In the genomic region with DNA sequence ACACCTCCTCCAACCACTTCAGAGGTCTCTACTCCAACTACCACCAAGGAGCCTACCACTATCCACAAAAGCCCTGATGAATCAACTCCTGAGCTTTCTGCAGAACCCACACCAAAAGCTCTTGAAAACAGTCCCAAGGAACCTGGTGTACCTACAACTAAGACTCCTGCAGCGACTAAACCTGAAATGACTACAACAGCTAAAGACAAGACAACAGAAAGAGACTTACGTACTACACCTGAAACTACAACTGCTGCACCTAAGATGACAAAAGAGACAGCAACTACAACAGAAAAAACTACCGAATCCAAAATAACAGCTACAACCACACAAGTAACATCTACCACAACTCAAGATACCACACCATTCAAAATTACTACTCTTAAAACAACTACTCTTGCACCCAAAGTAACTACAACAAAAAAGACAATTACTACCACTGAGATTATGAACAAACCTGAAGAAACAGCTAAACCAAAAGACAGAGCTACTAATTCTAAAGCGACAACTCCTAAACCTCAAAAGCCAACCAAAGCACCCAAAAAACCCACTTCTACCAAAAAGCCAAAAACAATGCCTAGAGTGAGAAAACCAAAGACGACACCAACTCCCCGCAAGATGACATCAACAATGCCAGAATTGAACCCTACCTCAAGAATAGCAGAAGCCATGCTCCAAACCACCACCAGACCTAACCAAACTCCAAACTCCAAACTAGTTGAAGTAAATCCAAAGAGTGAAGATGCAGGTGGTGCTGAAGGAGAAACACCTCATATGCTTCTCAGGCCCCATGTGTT, we compare ENCODE assay signal across 22 cellular contexts. TPM values are rescaled to one million over a fixed set of nuclear protein-coding genes. Genes with fewer than 3 reads are reported as not detected.
"Had no signal": no experiment of that assay in that cellular context is flagged by ENCODE, and none has a peak within 500 bp of the region (broad histone marks: within the 10 kb centered on the region; RNA-seq: fewer than 3 reads in every experiment).

No MANE protein-coding gene starts in this region.

- H3K4me3 ChIP-seq: esophagus muscularis mucosa, hepatocyte, left lung, lung, neural progenitor cell, transverse colon had no signal

- H3K27me3 ChIP-seq: esophagus muscularis mucosa, hepatocyte, left lung, neural progenitor cell, transverse colon had no signal

- H3K9ac ChIP-seq: neural progenitor cell had no signal

- H3K4me3 Mint-ChIP-seq: activated naive CD4-positive, alpha-beta T cell treated with anti-CD3 and anti-CD28 coated beads, Interleukin-2, amount 10 ng/mL, durations not matched to agents 7 days and 5 days; neural progenitor cell; stimulated activated effector memory CD8-positive, alpha-beta T cell treated with anti-CD3 and anti-CD28 coated beads, Interleukin-12 subunit alpha, Interleukin-12 subunit beta, amount 100 ng/mL, for 72 hours; WTC11 had no signal

- DNase-seq: activated naive CD4-positive, alpha-beta T cell treated with anti-CD3 and anti-CD28 coated beads, Interleukin-2, amount 10 ng/mL, durations not matched to agents 7 days and 5 days; central memory CD4-positive, alpha-beta T cell; effector memory CD4-positive, alpha-beta T cell; glutamatergic neuron; kidney glomerular epithelial cell; left lung; small intestine; stimulated activated CD4-positive, alpha-beta T cell treated with anti-CD3 and anti-CD28 coated beads, Interleukin-2, amount 100 ng/mL, for 24 hours; T-helper 9 cell; transverse colon had no signal

- H3K4me1 Mint-ChIP-seq: neural progenitor cell, WTC11 had no signal

- H3K27ac Mint-ChIP-seq: activated naive CD4-positive, alpha-beta T cell treated with anti-CD3 and anti-CD28 coated beads, Interleukin-2, amount 10 ng/mL, durations not matched to agents 7 days and 5 days; neural progenitor cell; stimulated activated effector memory CD8-positive, alpha-beta T cell treated with anti-CD3 and anti-CD28 coated beads, Interleukin-12 subunit alpha, Interleukin-12 subunit beta, amount 100 ng/mL, for 72 hours; WTC11 had no signal

- H2AFZ ChIP-seq: hepatocyte, neural progenitor cell had no signal

- H3K27me3 Mint-ChIP-seq: activated naive CD4-positive, alpha-beta T cell treated with anti-CD3 and anti-CD28 coated beads, Interleukin-2, amount 10 ng/mL, durations not matched to agents 7 days and 5 days; naive thymus-derived CD8-positive, alpha-beta T cell had no signal

- H3K9me3 Mint-ChIP-seq: naive thymus-derived CD8-positive, alpha-beta T cell; neural progenitor cell; stimulated activated effector memory CD8-positive, alpha-beta T cell treated with anti-CD3 and anti-CD28 coated beads, Interleukin-12 subunit alpha, Interleukin-12 subunit beta, amount 100 ng/mL, for 72 hours; WTC11 had no signal

- H3K4me1 ChIP-seq: left lung, neural progenitor cell, transverse colon had no signal

- H3K9me3 ChIP-seq: esophagus muscularis mucosa, left lung, transverse colon had no signal

- H3K4me2 ChIP-seq: hepatocyte, neural progenitor cell had no signal

- ATAC-seq: left lung; naive thymus-derived CD8-positive, alpha-beta T cell; sciatic nerve; stimulated activated effector memory CD8-positive, alpha-beta T cell treated with anti-CD3 and anti-CD28 coated beads, Interleukin-12 subunit alpha, Interleukin-12 subunit beta, amount 100 ng/mL, for 72 hours; WTC11 had no signal

- H3K27ac ChIP-seq: esophagus muscularis mucosa, hepatocyte, left lung, neural progenitor cell, transverse colon had no signal

- H3K36me3 Mint-ChIP-seq: WTC11 had no signal

RNA-seq across cellular contexts. Expression of a gene that starts 12.4 kb away (rescaled TPM):
- total RNA-seq: astrocyte, dermis microvascular lymphatic vessel endothelial cell, endothelial cell of umbilical vein, renal cortical epithelial cell had no signal
- polyA plus RNA-seq: endothelial cell of umbilical vein had no signal
